ENCODE assay signal across 12 cellular contexts in the genomic region with DNA sequence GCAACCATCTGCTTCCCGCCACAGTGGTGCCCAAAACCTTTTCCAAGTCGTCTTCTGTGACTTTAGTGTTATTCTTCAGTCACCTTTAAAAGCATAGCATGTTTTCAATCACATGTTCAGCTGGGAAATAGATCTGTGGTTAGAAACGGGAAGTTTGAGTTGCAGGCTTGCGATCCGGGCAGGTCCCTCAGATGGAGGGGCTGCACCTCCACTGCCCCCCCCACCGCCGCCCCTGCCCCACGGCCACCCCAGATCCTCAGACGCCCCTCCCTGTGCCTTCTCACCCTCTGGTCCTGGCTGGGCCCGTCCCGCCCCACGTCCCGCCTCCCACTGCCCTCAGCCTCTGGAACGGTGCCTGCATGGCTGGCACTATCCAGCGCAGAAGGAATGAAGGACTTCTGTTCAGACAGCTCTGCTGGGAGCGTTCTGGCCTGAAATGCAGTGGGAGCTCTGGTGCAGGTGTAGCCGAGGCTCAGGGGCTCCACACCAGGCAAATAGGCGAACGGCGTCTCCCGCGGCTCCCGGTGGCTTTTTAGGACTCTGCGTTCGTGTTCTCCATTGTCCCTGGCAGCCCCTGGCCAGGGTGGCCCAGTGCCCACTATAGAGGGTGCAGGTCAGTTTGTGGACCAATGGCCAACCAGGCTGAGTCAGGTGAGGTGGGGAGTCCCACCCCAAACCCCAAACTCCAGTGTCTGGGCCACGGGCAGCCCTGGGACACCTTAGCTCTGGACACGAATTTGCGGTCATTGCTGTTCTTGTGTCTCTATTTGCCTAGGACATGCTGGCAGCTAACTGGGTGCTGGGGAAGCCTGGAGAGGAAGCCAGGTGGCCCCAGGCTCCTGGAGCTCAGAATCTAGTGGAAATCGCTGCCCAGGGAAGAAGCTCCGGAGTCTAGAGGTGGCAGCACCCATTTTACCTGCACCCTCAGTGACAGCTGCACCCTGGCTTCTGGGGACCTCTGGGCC.
A peak's percentile ranks its signal among the peaks of the same experiment; 100 is the strongest.
DNase-seq lines count a peak whose midpoint lies in the region; TF ChIP-seq lines count a peak whose summit lies in the region.
"Had no signal": no experiment of that assay in that cellular context is flagged by ENCODE, and none has a peak within 500 bp of the region (broad histone marks: within the 10 kb centered on the region; RNA-seq: fewer than 3 reads in every experiment).

No MANE protein-coding gene starts in this region.

- H3K27ac ChIP-seq in layer of hippocampus (ENCODE audit: low read depth, low read length) = peak overlapping the region; percentile 52
- no peak overlapping the region for H3K27ac ChIP-seq in suprapubic skin
- H3K27ac ChIP-seq: SJSA1, transverse colon had no signal

- TF ChIP-seq EP300 in suprapubic skin (IDR thresholded peaks at IDR 0.05) = no peak

- in situ Hi-C loops in KBM-7 (cut with MboI; ENCODE audit: low pct_unique_long_range_greater_than_20kb, low sequenced_read_pairs) = no loop called here

- H3K4me1 ChIP-seq in suprapubic skin = peaks cover 22% of the 10 kb centered on the region

- peak overlapping the region; percentile 22 for H3K4me3 ChIP-seq in suprapubic skin
- H3K4me3 ChIP-seq: lung, SJSA1, transverse colon had no signal

- no peak for TF ChIP-seq CTCF in suprapubic skin (IDR thresholded peaks at IDR 0.05)

- peaks cover 2% of the 10 kb centered on the region for H3K9me3 Mint-ChIP-seq in activated CD4-positive, alpha-beta T cell treated with anti-CD3 and anti-CD28 coated beads, Interleukin-2, amount 10 ng/mL, durations not matched to agents 7 days and 5 days
- H3K9me3 Mint-ChIP-seq in activated T-helper 2 cell treated with anti-CD3 and anti-CD28 coated beads, Interferon-gamma antibody, Interleukin-2, Interleukin-4, amounts not matched to agents 10 μg/mL and 5 μg/mL and 100 μg/mL, durations not matched to agents 14 hours and 24 hours and 36 hours = no peaks in the 10 kb centered on the region

- WGBS in suprapubic skin = 45% methylated on average over 12 of the region's 30 CpGs

- no peaks in the 10 kb centered on the region for H3K36me3 Mint-ChIP-seq in activated CD4-positive, alpha-beta T cell treated with anti-CD3 and anti-CD28 coated beads, Interleukin-2, amount 10 ng/mL, durations not matched to agents 7 days and 5 days (ENCODE audit: low read depth)
- H3K36me3 Mint-ChIP-seq in activated T-helper 2 cell treated with anti-CD3 and anti-CD28 coated beads, Interferon-gamma antibody, Interleukin-2, Interleukin-4, amounts not matched to agents 10 μg/mL and 5 μg/mL and 100 μg/mL, durations not matched to agents 14 hours and 24 hours and 36 hours (ENCODE audit: low read depth) = no peaks in the 10 kb centered on the region

- POLR2A ChIA-PET in activated CD4-positive, alpha-beta T cell treated with anti-CD3 and anti-CD28 coated beads, Interleukin-2, amount 10 ng/mL, durations not matched to agents 7 days and 5 days (lab: Charles Lee) = no interaction called here

- no peaks in the 10 kb centered on the region for H3K27me3 Mint-ChIP-seq in activated CD4-positive, alpha-beta T cell treated with anti-CD3 and anti-CD28 coated beads, Interleukin-2, amount 10 ng/mL, durations not matched to agents 7 days and 5 days
- no peaks in the 10 kb centered on the region for H3K27me3 Mint-ChIP-seq in activated T-helper 2 cell treated with anti-CD3 and anti-CD28 coated beads, Interferon-gamma antibody, Interleukin-2, Interleukin-4, amounts not matched to agents 10 μg/mL and 5 μg/mL and 100 μg/mL, durations not matched to agents 14 hours and 24 hours and 36 hours (ENCODE audit: low read depth)

- no peak for TF ChIP-seq POLR2A in suprapubic skin (IDR thresholded peaks at IDR 0.05)

- H3K4me3 Mint-ChIP-seq in activated CD4-positive, alpha-beta T cell treated with anti-CD3 and anti-CD28 coated beads, Interleukin-2, amount 10 ng/mL, durations not matched to agents 7 days and 5 days = peak overlapping the region; percentile 32
- peak overlapping the region; percentile 55 for H3K4me3 Mint-ChIP-seq in activated T-helper 2 cell treated with anti-CD3 and anti-CD28 coated beads, Interferon-gamma antibody, Interleukin-2, Interleukin-4, amounts not matched to agents 10 μg/mL and 5 μg/mL and 100 μg/mL, durations not matched to agents 14 hours and 24 hours and 36 hours (ENCODE audit: low read depth)

- no peaks in the 10 kb centered on the region for H3K36me3 ChIP-seq in suprapubic skin
- H3K36me3 ChIP-seq: SJSA1, transverse colon had no signal

- CTCF ChIA-PET in activated CD4-positive, alpha-beta T cell treated with anti-CD3 and anti-CD28 coated beads, Interleukin-2, amount 10 ng/mL, durations not matched to agents 7 days and 5 days (lab: Charles Lee) = interaction anchor here (0.6 to 0.9 kb wide), 2 partner anchors 13 to 288 kb away, joined by 3 read pairs; no protein-coding TSS in a partner anchor

- H3K9me3 ChIP-seq in suprapubic skin = no peaks in the 10 kb centered on the region
- H3K9me3 ChIP-seq: SJSA1, transverse colon had no signal

- DNase-seq in activated CD4-positive, alpha-beta T cell treated with anti-CD3 and anti-CD28 coated beads, Interleukin-2, amount 10 ng/mL, durations not matched to agents 7 days and 5 days = no peak
- DNase-seq in activated CD4-positive, alpha-beta T cell treated with anti-CD3 and anti-CD28 coated beads, Interleukin-2, amount 50 U/mL, for 1 hour = no peak
- DNase-seq in activated T-helper 2 cell treated with anti-CD3 and anti-CD28 coated beads, Interferon-gamma antibody, Interleukin-2, Interleukin-4, amounts not matched to agents 10 μg/mL and 5 μg/mL and 100 μg/mL, durations not matched to agents 14 hours and 24 hours and 36 hours (ENCODE audit: low spot score) = no peak
- no peak for DNase-seq in suprapubic skin (ENCODE audit: low spot score in 2 of 2)
- DNase-seq in EL = no peak
- no peak for DNase-seq in KBM-7
- no peak for DNase-seq in NCI-H2227 treated with DMSO at 0.1 percent for 48 hours (lab: John Stamatoyannopoulos, UW)
- DNase-seq: NCI-H2081, transverse colon had no signal

- intact Hi-C loops in activated T-helper 2 cell treated with anti-CD3 and anti-CD28 coated beads, Interferon-gamma antibody, Interleukin-2, Interleukin-4, amounts not matched to agents 10 μg/mL and 5 μg/mL and 100 μg/mL, durations not matched to agents 14 hours and 24 hours and 36 hours (cut with micrococcal nuclease) = no loop called here

- H3K27ac Mint-ChIP-seq in activated CD4-positive, alpha-beta T cell treated with anti-CD3 and anti-CD28 coated beads, Interleukin-2, amount 10 ng/mL, durations not matched to agents 7 days and 5 days = no peak overlapping the region
- peak overlapping the region; percentile 33 for H3K27ac Mint-ChIP-seq in activated T-helper 2 cell treated with anti-CD3 and anti-CD28 coated beads, Interferon-gamma antibody, Interleukin-2, Interleukin-4, amounts not matched to agents 10 μg/mL and 5 μg/mL and 100 μg/mL, durations not matched to agents 14 hours and 24 hours and 36 hours

- H3K27me3 ChIP-seq in layer of hippocampus (ENCODE audit: control insufficient read depth, insufficient read depth, low read length) (no peaks in the 10 kb centered on the region), suprapubic skin (no peaks in the 10 kb centered on the region)
- H3K27me3 ChIP-seq: SJSA1, transverse colon had no signal

- peaks cover 11% of the 10 kb centered on the region for H3K4me1 Mint-ChIP-seq in activated CD4-positive, alpha-beta T cell treated with anti-CD3 and anti-CD28 coated beads, Interleukin-2, amount 10 ng/mL, durations not matched to agents 7 days and 5 days
- H3K4me1 Mint-ChIP-seq in activated T-helper 2 cell treated with anti-CD3 and anti-CD28 coated beads, Interferon-gamma antibody, Interleukin-2, Interleukin-4, amounts not matched to agents 10 μg/mL and 5 μg/mL and 100 μg/mL, durations not matched to agents 14 hours and 24 hours and 36 hours (ENCODE audit: low read depth) = peaks cover 4% of the 10 kb centered on the region
